In genomic region chr5:179485845-179486575, GRCh38 we compare ENCODE assay signal across 14 cellular contexts.
"Had no signal": no experiment of that assay in that cellular context is flagged by ENCODE, and none has a peak within 500 bp of the region (broad histone marks: within the 10 kb centered on the region; RNA-seq: fewer than 3 reads in every experiment).

No MANE protein-coding gene starts in this region.

- H3K27ac ChIP-seq: gastrocnemius medialis, left lung, sigmoid colon had no signal

- H3K4me1 ChIP-seq: gastrocnemius medialis, left lung, sigmoid colon had no signal

- DNase-seq: activated CD4-positive, alpha-beta T cell treated with anti-CD3 and anti-CD28 coated beads, Interleukin-2, amount 50 U/mL, for 4 hours; activated gamma-delta T cell treated with Interleukin-2 at 50 U/mL for 16 hours; erythroblast; gastrocnemius medialis; head of caudate nucleus; mammary epithelial cell; naive B cell; sigmoid colon; stimulated activated naive CD8-positive, alpha-beta T cell treated with anti-CD3 and anti-CD28 coated beads, Interleukin-15, amount 100 ng/mL, for 72 hours; T-helper 17 cell had no signal

- H3K27me3 Mint-ChIP-seq: stimulated activated naive CD8-positive, alpha-beta T cell treated with anti-CD3 and anti-CD28 coated beads, Interleukin-15, amount 100 ng/mL, for 72 hours had no signal

- H3K36me3 ChIP-seq: adrenal gland, gastrocnemius medialis, left lung, sigmoid colon had no signal

- H3K27me3 ChIP-seq: adrenal gland, sigmoid colon had no signal

- H3K36me3 Mint-ChIP-seq: activated naive CD4-positive, alpha-beta T cell treated with anti-CD3 and anti-CD28 coated beads, Interleukin-2, amount 50 U/mL, for 72 hours had no signal

- H3K9me3 Mint-ChIP-seq: activated naive CD4-positive, alpha-beta T cell treated with anti-CD3 and anti-CD28 coated beads, Interleukin-2, amount 50 U/mL, for 72 hours; activated T-helper 1 cell treated with anti-CD3 and anti-CD28 coated beads, Interleukin-12 subunit alpha, Interleukin-12 subunit beta, Interleukin-2, Interleukin-4 antibody, amounts not matched to agents 30 ng/mL and 10 ng/mL and 1 ng/mL, durations not matched to agents 14 hours and 24 hours and 36 hours; stimulated activated naive CD8-positive, alpha-beta T cell treated with anti-CD3 and anti-CD28 coated beads, Interleukin-15, amount 100 ng/mL, for 72 hours had no signal

- H3K4me3 ChIP-seq: adrenal gland, gastrocnemius medialis, left lung, sigmoid colon had no signal

- H3K9me3 ChIP-seq: adrenal gland, gastrocnemius medialis, left lung, sigmoid colon had no signal

- H3K27ac Mint-ChIP-seq: activated T-helper 1 cell treated with anti-CD3 and anti-CD28 coated beads, Interleukin-12 subunit alpha, Interleukin-12 subunit beta, Interleukin-2, Interleukin-4 antibody, amounts not matched to agents 30 ng/mL and 10 ng/mL and 1 ng/mL, durations not matched to agents 14 hours and 24 hours and 36 hours; T-helper 17 cell had no signal

- H3K4me1 Mint-ChIP-seq: naive B cell; stimulated activated naive CD8-positive, alpha-beta T cell treated with anti-CD3 and anti-CD28 coated beads, Interleukin-15, amount 100 ng/mL, for 72 hours; T-helper 17 cell had no signal

- H3K4me3 Mint-ChIP-seq: activated T-helper 1 cell treated with anti-CD3 and anti-CD28 coated beads, Interleukin-12 subunit alpha, Interleukin-12 subunit beta, Interleukin-2, Interleukin-4 antibody, amounts not matched to agents 30 ng/mL and 10 ng/mL and 1 ng/mL, durations not matched to agents 14 hours and 24 hours and 36 hours; naive B cell; stimulated activated naive CD8-positive, alpha-beta T cell treated with anti-CD3 and anti-CD28 coated beads, Interleukin-15, amount 100 ng/mL, for 72 hours; T-helper 17 cell had no signal

- ATAC-seq: activated naive CD4-positive, alpha-beta T cell treated with anti-CD3 and anti-CD28 coated beads, Interleukin-2, amount 50 U/mL, for 72 hours; gastrocnemius medialis; left lung; stimulated activated naive CD8-positive, alpha-beta T cell treated with anti-CD3 and anti-CD28 coated beads, Interleukin-15, amount 100 ng/mL, for 72 hours; T-helper 17 cell had no signal
